Comparison of ENCODE assay signal across 9 cellular contexts in the genomic region with DNA sequence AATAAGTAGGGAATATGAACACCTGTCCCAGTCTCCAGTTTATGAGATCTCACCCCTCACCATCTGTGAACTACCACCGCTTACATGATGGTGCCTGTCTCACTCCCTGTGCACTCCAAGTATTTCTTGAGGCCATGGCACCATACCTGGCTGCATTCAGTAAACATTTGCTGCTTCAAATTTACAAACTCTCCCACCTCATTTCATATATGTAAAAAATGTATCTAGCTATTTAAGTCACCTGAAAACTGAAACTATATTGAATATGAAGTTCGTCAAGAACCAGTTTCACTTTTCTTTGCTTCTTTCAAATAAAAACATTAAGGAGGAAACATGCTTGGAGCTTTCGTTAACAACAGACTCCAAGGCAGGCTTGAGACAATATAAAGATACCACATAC.
DNase-seq lines count a peak whose midpoint lies in the region; ATAC-seq and TF ChIP-seq lines count a peak whose summit lies in the region.
"Had no signal": no experiment of that assay in that cellular context is flagged by ENCODE, and none has a peak within 500 bp of the region (broad histone marks: within the 10 kb centered on the region; RNA-seq: fewer than 3 reads in every experiment).

No MANE protein-coding gene starts in this region.

- no peak for TF ChIP-seq CTCF in GM12865 (IDR thresholded peaks at IDR 0.05; ENCODE audit: insufficient read depth, low read depth, low read length, missing control alignments)
- TF ChIP-seq CTCF in NB4 (IDR thresholded peaks at IDR 0.05; ENCODE audit: low read depth, low read length), result no peak
- no peak for TF ChIP-seq CTCF in foreskin fibroblast (IDR thresholded peaks at IDR 0.05; ENCODE audit: low read depth, low read length)

- ATAC-seq in GM21528 (IDR thresholded peaks at IDR 0.05; ENCODE audit: low FRiP score, unreplicated experiment), result peak; percentile 67
- peak; percentile 27 for ATAC-seq in left lobe of liver

- TF ChIP-seq POLR2A in NB4 (IDR thresholded peaks at IDR 0.05; ENCODE audit: extremely low read depth, insufficient read length), result no peak

- DNase-seq in GM12865 (ENCODE audit: low read depth), result peak; percentile 58
- no peak for DNase-seq in NB4 (ENCODE audit: low read depth)
- DNase-seq in left lobe of liver (ENCODE audit: low spot score), result no peak
- DNase-seq in DMS79 (lab: John Stamatoyannopoulos, UW), result no peak
- no peak for DNase-seq in putamen (ENCODE audit: low spot score)
- DNase-seq in foreskin fibroblast, result no peak
- DNase-seq in hepatic stellate cell (ENCODE audit: low spot score), result no peak

- H3K4me3 ChIP-seq in GM12865 (ENCODE audit: low read depth, low read length) (peak overlapping the region; percentile 60), NB4 (ENCODE audit: low read depth, low read length) (peak overlapping the region; percentile 33), foreskin fibroblast (ENCODE audit: low read depth in 1 of 2, low read length in 2 of 2) (no peak overlapping the region)
- H3K4me3 ChIP-seq: GM23338 had no signal

Comparison
In these comparisons a context has a peak if more than half of its experiments do, and no peak if none do; other contexts are left out.
1. H3K4me3 ChIP-seq: peak in GM12865 (single experiment) and NB4 (single experiment); none in foreskin fibroblast (0 of 2).